Comparison of ENCODE assay signal across 18 cellular contexts in the genomic region with DNA sequence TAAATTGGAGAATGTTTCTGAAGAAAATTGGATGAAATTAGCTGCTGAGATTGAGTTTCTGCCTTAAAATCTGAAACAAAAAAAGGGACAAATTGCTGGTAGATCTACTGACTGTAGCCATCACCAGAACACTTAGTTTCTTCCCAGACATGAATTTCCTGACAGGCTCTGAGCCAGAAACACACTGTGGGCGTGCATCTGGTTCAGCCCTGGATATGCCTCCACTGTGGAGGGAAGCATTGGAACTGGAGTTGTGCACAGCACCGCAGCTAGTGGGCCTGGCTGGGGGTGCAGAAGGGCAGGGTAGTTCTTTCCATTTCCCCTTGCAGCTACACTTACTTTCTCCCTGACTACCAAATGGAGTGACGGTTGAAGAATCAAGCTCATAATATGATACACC. TPM values are rescaled to one million over a fixed set of nuclear protein-coding genes. Genes with fewer than 3 reads are reported as not detected.
A peak's percentile ranks its signal among the peaks of the same experiment; 100 is the strongest.
DNase-seq lines count a peak whose midpoint lies in the region; ATAC-seq and TF ChIP-seq lines count a peak whose summit lies in the region.
"Had no signal": no experiment of that assay in that cellular context is flagged by ENCODE, and none has a peak within 500 bp of the region (broad histone marks: within the 10 kb centered on the region; RNA-seq: fewer than 3 reads in every experiment).

No MANE protein-coding gene starts in this region.

- H3K27ac Mint-ChIP-seq in activated naive CD8-positive, alpha-beta T cell = peak overlapping the region; percentile 4
- H3K27ac Mint-ChIP-seq in activated naive CD8-positive, alpha-beta T cell treated with anti-CD3 and anti-CD28 coated beads for 36 hours = no peak overlapping the region
- H3K27ac Mint-ChIP-seq in WTC11 = peak overlapping the region; percentile 55; the same call in 1 of the 2 replicates
- peak overlapping the region in 7 of 9 donors; percentile 6 to 76 (median 43) for H3K27ac Mint-ChIP-seq in naive thymus-derived CD4-positive, alpha-beta T cell
- H3K27ac Mint-ChIP-seq: CD14-positive monocyte had no signal

- no peak for DNase-seq in activated naive CD8-positive, alpha-beta T cell treated with anti-CD3 and anti-CD28 coated beads for 36 hours
- DNase-seq in WTC11 (ENCODE audit: low spot score) (no peak), erythroblast (lab: John Stamatoyannopoulos, UW) (no peak), mucosa of gallbladder (ENCODE audit: low spot score) (no peak)
- no peak for DNase-seq in naive thymus-derived CD4-positive, alpha-beta T cell
- DNase-seq: Calu3, DMS79 treated with DMSO at 0.1 percent for 48 hours, GDM1, NCI-H1092, NCI-H2107, NCI-H345, NCI-H526 treated with DMSO at 0.1 percent for 48 hours, OCI-M1 had no signal

- intact Hi-C loops in naive thymus-derived CD4-positive, alpha-beta T cell (cut with micrococcal nuclease) = loop anchor here in 1 of 2 donors (2.0 kb wide), 1 partner anchor 14 kb away; no protein-coding TSS in a partner anchor

- H3K4me3 Mint-ChIP-seq in activated naive CD8-positive, alpha-beta T cell = no peak overlapping the region
- H3K4me3 Mint-ChIP-seq in activated naive CD8-positive, alpha-beta T cell treated with anti-CD3 and anti-CD28 coated beads for 36 hours = no peak overlapping the region
- H3K4me3 Mint-ChIP-seq in WTC11 = no peak overlapping the region
- H3K4me3 Mint-ChIP-seq in naive thymus-derived CD4-positive, alpha-beta T cell = no peak overlapping the region
- H3K4me3 Mint-ChIP-seq: CD14-positive monocyte had no signal

- peaks cover 8% of the 10 kb centered on the region for H3K4me1 Mint-ChIP-seq in activated naive CD8-positive, alpha-beta T cell (ENCODE audit: low read depth)
- peaks cover 10% of the 10 kb centered on the region for H3K4me1 Mint-ChIP-seq in activated naive CD8-positive, alpha-beta T cell treated with anti-CD3 and anti-CD28 coated beads for 36 hours
- H3K4me1 Mint-ChIP-seq in WTC11 = peaks cover 7% of the 10 kb centered on the region; the same call in 1 of the 2 replicates
- H3K4me1 Mint-ChIP-seq in naive thymus-derived CD4-positive, alpha-beta T cell = peaks cover 0 to 11% (median 3%) of the 10 kb centered on the region in 7 donors
- H3K4me1 Mint-ChIP-seq: CD14-positive monocyte had no signal

- no peaks in the 10 kb centered on the region for H3K27me3 Mint-ChIP-seq in activated naive CD8-positive, alpha-beta T cell
- H3K27me3 Mint-ChIP-seq in activated naive CD8-positive, alpha-beta T cell treated with anti-CD3 and anti-CD28 coated beads for 36 hours = no peaks in the 10 kb centered on the region
- no peaks in the 10 kb centered on the region; the same call in 1 of the 2 replicates for H3K27me3 Mint-ChIP-seq in WTC11 (ENCODE audit: low read depth)
- H3K27me3 Mint-ChIP-seq in naive thymus-derived CD4-positive, alpha-beta T cell = no peaks in the 10 kb centered on the region

- no peak for TF ChIP-seq CTCF in WTC11 (IDR thresholded peaks at IDR 0.05)

- TF ChIP-seq POLR2A in erythroblast (IDR thresholded peaks at IDR 0.05; ENCODE audit: low read length) = no peak

- peaks cover 27% of the 10 kb centered on the region for H3K36me3 Mint-ChIP-seq in activated naive CD8-positive, alpha-beta T cell
- peaks cover 42% of the 10 kb centered on the region for H3K36me3 Mint-ChIP-seq in activated naive CD8-positive, alpha-beta T cell treated with anti-CD3 and anti-CD28 coated beads for 36 hours
- peaks cover 56% of the 10 kb centered on the region for H3K36me3 Mint-ChIP-seq in WTC11
- peaks cover 19 to 62% (median 47%) of the 10 kb centered on the region in 5 donors for H3K36me3 Mint-ChIP-seq in naive thymus-derived CD4-positive, alpha-beta T cell

- POLR2A ChIA-PET in WTC11 (lab: Charles Lee) = no interaction called here
- POLR2A ChIA-PET in naive thymus-derived CD4-positive, alpha-beta T cell (lab: Charles Lee) = interaction anchor here (0.6 to 1.5 kb wide), 7 partner anchors 9 to 73 kb away, joined by 3 to 4 read pairs (median 3); a partner anchor contains a TSS

- peaks cover 6 to 27% (median 6%) of the 10 kb centered on the region in 3 experiments for H3K36me3 ChIP-seq in naive thymus-derived CD4-positive, alpha-beta T cell (ENCODE audit: control insufficient read depth in 2 of 3, insufficient read depth in 3 of 3, low read length in 3 of 3)

- no peaks in the 10 kb centered on the region for H3K27me3 ChIP-seq in naive thymus-derived CD4-positive, alpha-beta T cell (ENCODE audit: control insufficient read depth in 2 of 2, insufficient read depth in 2 of 2, low read length in 2 of 2)
- H3K27me3 ChIP-seq: SJSA1 had no signal

- no peak overlapping the region for H3K27ac ChIP-seq in naive thymus-derived CD4-positive, alpha-beta T cell (ENCODE audit: low read depth, low read length)

- peaks cover 12% of the 10 kb centered on the region for H3K9me3 Mint-ChIP-seq in activated naive CD8-positive, alpha-beta T cell (ENCODE audit: low read depth)
- H3K9me3 Mint-ChIP-seq in activated naive CD8-positive, alpha-beta T cell treated with anti-CD3 and anti-CD28 coated beads for 36 hours = peaks cover 21% of the 10 kb centered on the region
- H3K9me3 Mint-ChIP-seq in WTC11 = peaks cover 29% of the 10 kb centered on the region
- H3K9me3 Mint-ChIP-seq in naive thymus-derived CD4-positive, alpha-beta T cell = peaks cover 0 to 31% (median 16%) of the 10 kb centered on the region in 11 donors

- no peaks in the 10 kb centered on the region for H3K4me1 ChIP-seq in naive thymus-derived CD4-positive, alpha-beta T cell (ENCODE audit: control insufficient read depth in 2 of 2, insufficient read depth in 2 of 2, low read length in 2 of 2)

- H3K4me3 ChIP-seq in naive thymus-derived CD4-positive, alpha-beta T cell (ENCODE audit: low read length) = no peak overlapping the region
- H3K4me3 ChIP-seq: SJSA1 had no signal

- H3K9me3 ChIP-seq in naive thymus-derived CD4-positive, alpha-beta T cell (ENCODE audit: control insufficient read depth in 2 of 3, low read length in 3 of 3) = peaks cover 0 to 10% (median 0%) of the 10 kb centered on the region in 3 experiments

- no peak for ATAC-seq in WTC11
- no peak for ATAC-seq in naive thymus-derived CD4-positive, alpha-beta T cell
- no peak for ATAC-seq in GM19452 (IDR thresholded peaks at IDR 0.05; ENCODE audit: unreplicated experiment)
- ATAC-seq in HG02840 (IDR thresholded peaks at IDR 0.05; ENCODE audit: low FRiP score, unreplicated experiment) = no peak

- CTCF ChIA-PET in WTC11 (lab: Charles Lee) = interaction anchor here (1.1 kb wide), 1 partner anchor 13 kb away, joined by 5 read pairs; no protein-coding TSS in a partner anchor
- CTCF ChIA-PET in naive thymus-derived CD4-positive, alpha-beta T cell (lab: Charles Lee) = interaction anchor here (0.8 to 7.6 kb wide), 8 partner anchors 10 to 266 kb away, joined by 3 to 60 read pairs (median 4); no protein-coding TSS in a partner anchor

TF ChIP-seq in WTC11, 78 proteins besides CTCF, POLR2A, EP300 and RAD21 (continues in another document):
- TF ChIP-seq, protein P1, sequence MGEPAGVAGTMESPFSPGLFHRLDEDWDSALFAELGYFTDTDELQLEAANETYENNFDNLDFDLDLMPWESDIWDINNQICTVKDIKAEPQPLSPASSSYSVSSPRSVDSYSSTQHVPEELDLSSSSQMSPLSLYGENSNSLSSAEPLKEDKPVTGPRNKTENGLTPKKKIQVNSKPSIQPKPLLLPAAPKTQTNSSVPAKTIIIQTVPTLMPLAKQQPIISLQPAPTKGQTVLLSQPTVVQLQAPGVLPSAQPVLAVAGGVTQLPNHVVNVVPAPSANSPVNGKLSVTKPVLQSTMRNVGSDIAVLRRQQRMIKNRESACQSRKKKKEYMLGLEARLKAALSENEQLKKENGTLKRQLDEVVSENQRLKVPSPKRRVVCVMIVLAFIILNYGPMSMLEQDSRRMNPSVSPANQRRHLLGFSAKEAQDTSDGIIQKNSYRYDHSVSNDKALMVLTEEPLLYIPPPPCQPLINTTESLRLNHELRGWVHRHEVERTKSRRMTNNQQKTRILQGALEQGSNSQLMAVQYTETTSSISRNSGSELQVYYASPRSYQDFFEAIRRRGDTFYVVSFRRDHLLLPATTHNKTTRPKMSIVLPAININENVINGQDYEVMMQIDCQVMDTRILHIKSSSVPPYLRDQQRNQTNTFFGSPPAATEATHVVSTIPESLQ (CRISPR knock-in tag; IDR thresholded peaks at IDR 0.05) = no peak
- TF ChIP-seq ZNF121 (CRISPR knock-in tag; IDR thresholded peaks at IDR 0.05) (no peak), JUN (CRISPR knock-in tag; IDR thresholded peaks at IDR 0.05) (no peak), MXD4 (CRISPR knock-in tag; IDR thresholded peaks at IDR 0.05; ENCODE audit: borderline replicate concordance) (no peak), RELA (CRISPR knock-in tag; IDR thresholded peaks at IDR 0.05; ENCODE audit: borderline replicate concordance) (no peak), HMGA2 (CRISPR knock-in tag; IDR thresholded peaks at IDR 0.05) (no peak), ZNF138 (CRISPR knock-in tag; conservative IDR thresholded peaks at IDR 0.05) (no peak), ZNF263 (CRISPR knock-in tag; IDR thresholded peaks at IDR 0.05; ENCODE audit: low read depth) (no peak), ZNF219 (CRISPR knock-in tag; IDR thresholded peaks at IDR 0.05; ENCODE audit: borderline replicate concordance) (no peak)
- TF ChIP-seq, protein P2, sequence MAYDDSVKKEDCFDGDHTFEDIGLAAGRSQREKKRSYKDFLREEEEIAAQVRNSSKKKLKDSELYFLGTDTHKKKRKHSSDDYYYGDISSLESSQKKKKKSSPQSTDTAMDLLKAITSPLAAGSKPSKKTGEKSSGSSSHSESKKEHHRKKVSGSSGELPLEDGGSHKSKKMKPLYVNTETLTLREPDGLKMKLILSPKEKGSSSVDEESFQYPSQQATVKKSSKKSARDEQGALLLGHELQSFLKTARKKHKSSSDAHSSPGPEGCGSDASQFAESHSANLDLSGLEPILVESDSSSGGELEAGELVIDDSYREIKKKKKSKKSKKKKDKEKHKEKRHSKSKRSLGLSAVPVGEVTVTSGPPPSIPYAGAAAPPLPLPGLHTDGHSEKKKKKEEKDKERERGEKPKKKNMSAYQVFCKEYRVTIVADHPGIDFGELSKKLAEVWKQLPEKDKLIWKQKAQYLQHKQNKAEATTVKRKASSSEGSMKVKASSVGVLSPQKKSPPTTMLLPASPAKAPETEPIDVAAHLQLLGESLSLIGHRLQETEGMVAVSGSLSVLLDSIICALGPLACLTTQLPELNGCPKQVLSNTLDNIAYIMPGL (CRISPR knock-in tag; IDR thresholded peaks at IDR 0.05) = no peak

RNA-seq across cellular contexts. Expression of a gene that starts 31.2 kb away (rescaled TPM):
- 10 to 100 TPM; 12.5 to 13.9 TPM for total RNA-seq in activated naive CD8-positive, alpha-beta T cell treated with anti-CD3 and anti-CD28 coated beads for 36 hours
- 17.3 to 19.0 TPM (median 18.9 TPM) in 3 replicates for total RNA-seq in WTC11 (2021)
- 10 to 100 TPM; 17.3 to 39.5 (median 24.9) TPM for total RNA-seq in naive thymus-derived CD4-positive, alpha-beta T cell
- polyA plus RNA-seq in naive thymus-derived CD4-positive, alpha-beta T cell = 10 to 100 TPM; 40.2 to 46.5 TPM
- 36.9 TPM for total RNA-seq in mucosa of gallbladder

RNA-seq across cellular contexts. Expression of a gene that starts 53.1 kb away (rescaled TPM):
- 10 to 100 TPM; 10.3 to 11.3 TPM for total RNA-seq in activated naive CD8-positive, alpha-beta T cell treated with anti-CD3 and anti-CD28 coated beads for 36 hours
- total RNA-seq in WTC11 (2021) (10.4 to 16.4 TPM (median 14.2 TPM) in 3 replicates), mucosa of gallbladder (0.26 TPM)
- 10 to 100 TPM in 1 of 5 experiments, 1 to 10 TPM in 3, under 1 TPM in 1; 0.69 to 10.4 (median 2.7) TPM for total RNA-seq in naive thymus-derived CD4-positive, alpha-beta T cell
- polyA plus RNA-seq in naive thymus-derived CD4-positive, alpha-beta T cell = under 1 TPM; 0.17 to 0.52 TPM
- polyA plus RNA-seq: CD14-positive monocyte had no signal
